ENCODE assay signal across 22 cellular contexts in genomic region chr2:204180671-204181070, GRCh38.
DNase-seq lines count a peak whose midpoint lies in the region; ATAC-seq and TF ChIP-seq lines count a peak whose summit lies in the region.
"Had no signal": no experiment of that assay in that cellular context is flagged by ENCODE, and none has a peak within 500 bp of the region (broad histone marks: within the 10 kb centered on the region; RNA-seq: fewer than 3 reads in every experiment).

No MANE protein-coding gene starts in this region.

- H3K27me3 Mint-ChIP-seq in CD4-positive, alpha-beta T cell: peaks cover 10% of the 10 kb centered on the region

- CTCF ChIA-PET in CD4-positive, alpha-beta T cell (lab: Charles Lee): interaction anchor here (1.6 kb wide), 1 partner anchor 58 kb away, joined by 3 read pairs; no protein-coding TSS in a partner anchor

- no peak overlapping the region for H3K4me3 Mint-ChIP-seq in CD4-positive, alpha-beta T cell
- H3K4me3 Mint-ChIP-seq: activated CD4-positive, alpha-beta T cell treated with anti-CD3 and anti-CD28 coated beads, Interleukin-2, amount 10 ng/mL, durations not matched to agents 7 days and 5 days; activated naive CD4-positive, alpha-beta T cell treated with anti-CD3 and anti-CD28 coated beads for 36 hours; CD14-positive monocyte; mesothelial cell of epicardium; neural progenitor cell had no signal

- H3K4me1 Mint-ChIP-seq in CD4-positive, alpha-beta T cell (ENCODE audit: low read depth): no peaks in the 10 kb centered on the region
- H3K4me1 Mint-ChIP-seq: CD14-positive monocyte had no signal

- H3K27ac ChIP-seq in CD4-positive, alpha-beta T cell (ENCODE audit: low read depth, low read length): no peak overlapping the region
- H3K27ac ChIP-seq: A549, ascending aorta, neural progenitor cell, vagina had no signal

- H3K9me3 Mint-ChIP-seq in CD4-positive, alpha-beta T cell: no peaks in the 10 kb centered on the region
- H3K9me3 Mint-ChIP-seq: activated CD4-positive, alpha-beta T cell treated with anti-CD3 and anti-CD28 coated beads, Interleukin-2, amount 10 ng/mL, durations not matched to agents 7 days and 5 days; activated naive CD4-positive, alpha-beta T cell treated with anti-CD3 and anti-CD28 coated beads for 36 hours; mesothelial cell of epicardium; neural progenitor cell had no signal

- no peaks in the 10 kb centered on the region for H3K36me3 Mint-ChIP-seq in CD4-positive, alpha-beta T cell (ENCODE audit: low read depth)
- H3K36me3 Mint-ChIP-seq: CD14-positive monocyte, mesothelial cell of epicardium, neural progenitor cell had no signal

- peaks cover 5% of the 10 kb centered on the region for H3K27me3 ChIP-seq in CD4-positive, alpha-beta T cell (ENCODE audit: control insufficient read depth, insufficient read depth, low read length)
- H3K27me3 ChIP-seq: ascending aorta, neural progenitor cell, vagina had no signal

- peak; percentile 90 for ATAC-seq in left lobe of liver
- ATAC-seq in CD4-positive, alpha-beta T cell (ENCODE audit: poor library complexity): no peak
- ATAC-seq: A549, Panc1 had no signal

- no peak overlapping the region for H3K27ac Mint-ChIP-seq in CD4-positive, alpha-beta T cell
- H3K27ac Mint-ChIP-seq: activated CD4-positive, alpha-beta T cell treated with anti-CD3 and anti-CD28 coated beads, Interleukin-2, amount 10 ng/mL, durations not matched to agents 7 days and 5 days; activated naive CD4-positive, alpha-beta T cell treated with anti-CD3 and anti-CD28 coated beads for 36 hours; mesothelial cell of epicardium; neural progenitor cell had no signal

- no peak for TF ChIP-seq CTCF in CD4-positive, alpha-beta T cell (IDR thresholded peaks at IDR 0.05)

- POLR2A ChIA-PET in CD4-positive, alpha-beta T cell (lab: Charles Lee): no interaction called here

- H3K9me3 ChIP-seq in CD4-positive, alpha-beta T cell (ENCODE audit: control insufficient read depth, low read length): no peaks in the 10 kb centered on the region
- H3K9me3 ChIP-seq: A549, ascending aorta, vagina had no signal

- intact Hi-C loops in CD4-positive, alpha-beta T cell (cut with DNase I, micrococcal nuclease): no loop called here

- peak; percentile 7 for DNase-seq in NCI-H1436 (lab: John Stamatoyannopoulos, UW)
- DNase-seq in NCI-H1436 treated with DMSO at 0.1 percent for 48 hours (lab: John Stamatoyannopoulos, UW): no peak
- peak; percentile 82 for DNase-seq in DMS153 (lab: John Stamatoyannopoulos, UW)
- peak; percentile 28 for DNase-seq in NCI-H446 treated with DMSO at 0.1 percent for 48 hours (lab: John Stamatoyannopoulos, UW)
- DNase-seq in left lobe of liver (ENCODE audit: low spot score): peak; percentile 66
- DNase-seq in CD4-positive, alpha-beta T cell: no peak
- DNase-seq in stimulated activated naive CD4-positive, alpha-beta T cell treated with Interleukin-2 at 50 U/mL for 16 hours (lab: John Stamatoyannopoulos, UW): no peak
- no peak for DNase-seq in NCI-H526 (lab: John Stamatoyannopoulos, UW)
- DNase-seq: activated CD4-positive, alpha-beta T cell treated with anti-CD3 and anti-CD28 coated beads, Interleukin-2, amount 10 ng/mL, durations not matched to agents 7 days and 5 days; activated naive CD4-positive, alpha-beta T cell treated with anti-CD3 and anti-CD28 coated beads for 36 hours; activated T-cell treated with anti-CD3 and anti-CD28 coated beads for 4 hours; hippocampal formation; Kasumi-1; kidney; NCI-H2081 had no signal

Comparison
In these comparisons a context has a peak if more than half of its experiments do, and no peak if none do; other contexts are left out.
1. DNase-seq: peak in NCI-H1436 (single experiment), DMS153 (single experiment), NCI-H446 treated with DMSO at 0.1 percent for 48 hours (single experiment) and left lobe of liver (single experiment); none in NCI-H1436 treated with DMSO at 0.1 percent for 48 hours (single experiment), CD4-positive, alpha-beta T cell (0 of 10), stimulated activated naive CD4-positive, alpha-beta T cell treated with Interleukin-2 at 50 U/mL for 16 hours (single experiment) and NCI-H526 (0 of 2).